In the genomic region with DNA sequence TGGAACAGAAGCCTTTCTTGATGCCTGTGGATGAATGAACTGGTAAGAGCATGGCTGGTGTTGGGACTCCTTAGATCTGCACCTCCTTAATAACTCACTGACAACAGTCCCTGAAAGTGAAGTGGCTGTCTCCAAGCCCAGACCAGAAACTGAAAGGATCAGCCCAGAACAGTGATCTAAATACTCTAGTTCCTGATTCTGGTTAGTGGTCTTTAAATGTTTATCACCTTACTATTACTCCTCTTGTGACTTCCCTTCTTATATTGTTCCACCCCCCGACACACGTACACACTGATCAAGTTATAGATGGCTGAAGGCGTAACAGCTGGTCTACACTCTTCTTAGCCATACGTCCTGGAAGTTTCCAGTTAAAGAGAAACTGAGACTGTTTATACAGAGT, we compare ENCODE assay signal across 14 cellular contexts. TPM values are rescaled to one million over a fixed set of nuclear protein-coding genes. Genes with fewer than 3 reads are reported as not detected.
DNase-seq lines count a peak whose midpoint lies in the region; ATAC-seq lines count a peak whose summit lies in the region.
"Had no signal": no experiment of that assay in that cellular context is flagged by ENCODE, and none has a peak within 500 bp of the region (broad histone marks: within the 10 kb centered on the region; RNA-seq: fewer than 3 reads in every experiment).

No MANE protein-coding gene starts in this region.

- no peak overlapping the region for H3K27ac ChIP-seq in mesendoderm (ENCODE audit: low read depth, low read length)
- H3K27ac ChIP-seq: body of pancreas had no signal

- no peaks in the 10 kb centered on the region for H3K79me2 ChIP-seq in mesendoderm (ENCODE audit: control insufficient read depth, insufficient read depth, low read length)

- no peak overlapping the region for H3K4ac ChIP-seq in mesendoderm (ENCODE audit: low read depth, low read length)

- H3K23ac ChIP-seq in mesendoderm (ENCODE audit: low read length), result no peak overlapping the region

- H2BK5ac ChIP-seq in mesendoderm (ENCODE audit: low read length), result no peak overlapping the region

- no peak overlapping the region for H3K4me2 ChIP-seq in mesendoderm (ENCODE audit: low read length)

- no peak overlapping the region for H2BK15ac ChIP-seq in mesendoderm (replicated peaks; ENCODE audit: low read depth)

- H3K27me3 ChIP-seq in mesendoderm (ENCODE audit: insufficient read depth, low read length, poor library complexity), result no peaks in the 10 kb centered on the region
- H3K27me3 ChIP-seq: body of pancreas had no signal

- no peak overlapping the region for H2BK120ac ChIP-seq in mesendoderm (ENCODE audit: low read depth, low read length)

- no CpG with 5 or more reads among the region's 4 CpGs for WGBS in mesendoderm (ENCODE audit: extremely low coverage, insufficient coverage, low lambda C conversion rate)

- no peaks in the 10 kb centered on the region for H3K36me3 ChIP-seq in mesendoderm (ENCODE audit: control insufficient read depth, insufficient read depth, low read length)

- DNase-seq in OCI-M1 (lab: John Stamatoyannopoulos, UW) (peak; percentile 3), mesendoderm (no peak), NCI-H1417 treated with DMSO at 0.1 percent for 48 hours (lab: John Stamatoyannopoulos, UW) (no peak)
- DNase-seq in activated CD4-positive, alpha-beta T cell treated with anti-CD3 and anti-CD28 coated beads, Interleukin-2, amount 50 U/mL, for 1 hour, result no peak
- DNase-seq: activated T-cell treated with anti-CD3 and anti-CD28 coated beads, Interleukin-2, amount 50 U/mL, for 72 hours; body of pancreas; endodermal cell; naive thymus-derived CD4-positive, alpha-beta T cell; NCI-H2171; stimulated activated CD4-positive, alpha-beta T cell treated with anti-CD3 and anti-CD28 coated beads, Interleukin-4, amount 100 ng/mL, for 24 hours had no signal

- no peak overlapping the region for H3K9ac ChIP-seq in mesendoderm (ENCODE audit: low read length)

- H3K4me1 ChIP-seq in mesendoderm (ENCODE audit: control insufficient read depth, low read depth, low read length), result no peaks in the 10 kb centered on the region
- H3K4me1 ChIP-seq: body of pancreas had no signal

- H2AK5ac ChIP-seq in mesendoderm (ENCODE audit: low read length), result no peak overlapping the region

- H3K79me1 ChIP-seq in mesendoderm (ENCODE audit: low read length), result no peaks in the 10 kb centered on the region

- H3K56ac ChIP-seq in mesendoderm (ENCODE audit: low read length), result no peak overlapping the region

- H4K8ac ChIP-seq in mesendoderm (ENCODE audit: low read depth, low read length), result no peak overlapping the region

- ATAC-seq in GM18520 (IDR thresholded peaks at IDR 0.05; ENCODE audit: unreplicated experiment), result peak; percentile 52
- ATAC-seq in GM21447 (IDR thresholded peaks at IDR 0.05; ENCODE audit: unreplicated experiment), result peak; percentile 77
- peak; percentile 87 for ATAC-seq in HG03066 (IDR thresholded peaks at IDR 0.05; ENCODE audit: low read depth, unreplicated experiment)
- ATAC-seq in HG02759 (IDR thresholded peaks at IDR 0.05; ENCODE audit: unreplicated experiment), result no peak
- ATAC-seq: activated T-cell treated with anti-CD3 and anti-CD28 coated beads, Interleukin-2, amount 50 U/mL, for 72 hours; body of pancreas; naive thymus-derived CD4-positive, alpha-beta T cell had no signal

- no peak overlapping the region for H3K4me3 ChIP-seq in mesendoderm (ENCODE audit: low read length)
- H3K4me3 ChIP-seq: body of pancreas had no signal

- H3K18ac ChIP-seq in mesendoderm (ENCODE audit: low read length), result no peak overlapping the region

- H4K5ac ChIP-seq in mesendoderm (ENCODE audit: low read length), result no peak overlapping the region

RNA-seq across cellular contexts. Expression of gene ARMCX2, which starts 33.8 kb away (rescaled TPM):
- 92.1 TPM for polyA plus RNA-seq in mesendoderm (2013, experiment 1 of 2)
- 91.1 TPM for polyA plus RNA-seq in mesendoderm (2013, experiment 2 of 2)
